In genomic region chr1:200969726-200970521, GRCh38 we compare ENCODE assay signal across 3 cellular contexts.
TF ChIP-seq lines count a peak whose summit lies in the region.

No MANE protein-coding gene starts in this region.

TF ChIP-seq in SK-N-SH, 30 proteins besides CTCF, POLR2A, EP300 and RAD21:
- TF ChIP-seq, protein P1, sequence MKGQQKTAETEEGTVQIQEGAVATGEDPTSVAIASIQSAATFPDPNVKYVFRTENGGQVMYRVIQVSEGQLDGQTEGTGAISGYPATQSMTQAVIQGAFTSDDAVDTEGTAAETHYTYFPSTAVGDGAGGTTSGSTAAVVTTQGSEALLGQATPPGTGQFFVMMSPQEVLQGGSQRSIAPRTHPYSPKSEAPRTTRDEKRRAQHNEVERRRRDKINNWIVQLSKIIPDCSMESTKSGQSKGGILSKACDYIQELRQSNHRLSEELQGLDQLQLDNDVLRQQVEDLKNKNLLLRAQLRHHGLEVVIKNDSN (IDR thresholded peaks at IDR 0.05; ENCODE audit: borderline replicate concordance, low read depth), result no peak

TF ChIP-seq in SK-N-SH treated with all-trans-retinoic acid at 6 μM for 48 hours, 23 proteins besides CTCF, POLR2A, EP300 and RAD21 (continued from another document):
- TF ChIP-seq BACH2 (CRISPR knock-in tag; IDR thresholded peaks at IDR 0.05; ENCODE audit: borderline replicate concordance), result no peak
- no peak for TF ChIP-seq SNAI2 (CRISPR knock-in tag; IDR thresholded peaks at IDR 0.05)
- TF ChIP-seq, protein P2, sequence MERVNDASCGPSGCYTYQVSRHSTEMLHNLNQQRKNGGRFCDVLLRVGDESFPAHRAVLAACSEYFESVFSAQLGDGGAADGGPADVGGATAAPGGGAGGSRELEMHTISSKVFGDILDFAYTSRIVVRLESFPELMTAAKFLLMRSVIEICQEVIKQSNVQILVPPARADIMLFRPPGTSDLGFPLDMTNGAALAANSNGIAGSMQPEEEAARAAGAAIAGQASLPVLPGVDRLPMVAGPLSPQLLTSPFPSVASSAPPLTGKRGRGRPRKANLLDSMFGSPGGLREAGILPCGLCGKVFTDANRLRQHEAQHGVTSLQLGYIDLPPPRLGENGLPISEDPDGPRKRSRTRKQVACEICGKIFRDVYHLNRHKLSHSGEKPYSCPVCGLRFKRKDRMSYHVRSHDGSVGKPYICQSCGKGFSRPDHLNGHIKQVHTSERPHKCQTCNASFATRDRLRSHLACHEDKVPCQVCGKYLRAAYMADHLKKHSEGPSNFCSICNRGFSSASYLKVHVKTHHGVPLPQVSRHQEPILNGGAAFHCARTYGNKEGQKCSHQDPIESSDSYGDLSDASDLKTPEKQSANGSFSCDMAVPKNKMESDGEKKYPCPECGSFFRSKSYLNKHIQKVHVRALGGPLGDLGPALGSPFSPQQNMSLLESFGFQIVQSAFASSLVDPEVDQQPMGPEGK (CRISPR knock-in tag; IDR thresholded peaks at IDR 0.05; ENCODE audit: borderline replicate concordance), result no peak
- no peak for TF ChIP-seq ZNF70 (CRISPR knock-in tag; IDR thresholded peaks at IDR 0.05)
- TF ChIP-seq ZNF8 (CRISPR knock-in tag; IDR thresholded peaks at IDR 0.05), result no peak
- no peak for TF ChIP-seq PPARA (CRISPR knock-in tag; IDR thresholded peaks at IDR 0.05; ENCODE audit: borderline replicate concordance)
- no peak for TF ChIP-seq TCF4 (CRISPR knock-in tag; IDR thresholded peaks at IDR 0.05; ENCODE audit: borderline replicate concordance)

TF ChIP-seq in HCT116, 20 proteins besides CTCF, POLR2A, EP300 and RAD21 (continued from another document):
- TF ChIP-seq, protein P3, sequence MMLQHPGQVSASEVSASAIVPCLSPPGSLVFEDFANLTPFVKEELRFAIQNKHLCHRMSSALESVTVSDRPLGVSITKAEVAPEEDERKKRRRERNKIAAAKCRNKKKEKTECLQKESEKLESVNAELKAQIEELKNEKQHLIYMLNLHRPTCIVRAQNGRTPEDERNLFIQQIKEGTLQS (IDR thresholded peaks at IDR 0.05), result no peak
